ENCODE assay signal across 1 cellular context in the genomic region with DNA sequence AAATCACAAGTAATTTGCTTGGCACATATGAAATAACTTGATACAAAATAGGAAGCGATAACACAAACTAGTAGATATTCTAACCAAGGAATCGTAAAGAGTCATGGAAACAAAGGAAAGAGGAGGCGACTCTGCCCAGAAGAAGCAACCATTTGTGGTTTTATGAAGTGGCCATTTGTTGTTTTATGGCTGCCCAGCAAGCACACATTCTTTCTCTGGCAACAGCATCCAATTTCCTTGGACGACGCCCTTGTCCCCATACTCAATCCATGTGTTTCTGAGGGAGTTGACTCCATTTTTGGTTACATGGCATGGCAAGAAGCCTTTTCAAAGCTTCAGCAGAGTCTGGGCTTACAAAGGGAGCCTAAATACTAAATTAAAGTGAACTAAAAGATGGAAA.
TF ChIP-seq lines count a peak whose summit lies in the region.

No MANE protein-coding gene starts in this region.

TF ChIP-seq in IMR-90, 13 proteins besides CTCF, POLR2A, EP300 and RAD21:
- TF ChIP-seq, protein P1, sequence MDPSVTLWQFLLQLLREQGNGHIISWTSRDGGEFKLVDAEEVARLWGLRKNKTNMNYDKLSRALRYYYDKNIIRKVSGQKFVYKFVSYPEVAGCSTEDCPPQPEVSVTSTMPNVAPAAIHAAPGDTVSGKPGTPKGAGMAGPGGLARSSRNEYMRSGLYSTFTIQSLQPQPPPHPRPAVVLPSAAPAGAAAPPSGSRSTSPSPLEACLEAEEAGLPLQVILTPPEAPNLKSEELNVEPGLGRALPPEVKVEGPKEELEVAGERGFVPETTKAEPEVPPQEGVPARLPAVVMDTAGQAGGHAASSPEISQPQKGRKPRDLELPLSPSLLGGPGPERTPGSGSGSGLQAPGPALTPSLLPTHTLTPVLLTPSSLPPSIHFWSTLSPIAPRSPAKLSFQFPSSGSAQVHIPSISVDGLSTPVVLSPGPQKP (IDR thresholded peaks at IDR 0.05; ENCODE audit: borderline replicate concordance, low read depth, low read length): no peak
- no peak for TF ChIP-seq MAZ (IDR thresholded peaks at IDR 0.05; ENCODE audit: borderline replicate concordance, low read depth, low read length)
- TF ChIP-seq MAFK (IDR thresholded peaks at IDR 0.05; ENCODE audit: low read depth, low read length): no peak
- no peak for TF ChIP-seq CHD1 (IDR thresholded peaks at IDR 0.05; ENCODE audit: low read depth, low read length)
- TF ChIP-seq BHLHE40 (IDR thresholded peaks at IDR 0.05; ENCODE audit: low read depth, low read length): no peak
